Comparison of ENCODE assay signal across 1 cellular context in the genomic region with DNA sequence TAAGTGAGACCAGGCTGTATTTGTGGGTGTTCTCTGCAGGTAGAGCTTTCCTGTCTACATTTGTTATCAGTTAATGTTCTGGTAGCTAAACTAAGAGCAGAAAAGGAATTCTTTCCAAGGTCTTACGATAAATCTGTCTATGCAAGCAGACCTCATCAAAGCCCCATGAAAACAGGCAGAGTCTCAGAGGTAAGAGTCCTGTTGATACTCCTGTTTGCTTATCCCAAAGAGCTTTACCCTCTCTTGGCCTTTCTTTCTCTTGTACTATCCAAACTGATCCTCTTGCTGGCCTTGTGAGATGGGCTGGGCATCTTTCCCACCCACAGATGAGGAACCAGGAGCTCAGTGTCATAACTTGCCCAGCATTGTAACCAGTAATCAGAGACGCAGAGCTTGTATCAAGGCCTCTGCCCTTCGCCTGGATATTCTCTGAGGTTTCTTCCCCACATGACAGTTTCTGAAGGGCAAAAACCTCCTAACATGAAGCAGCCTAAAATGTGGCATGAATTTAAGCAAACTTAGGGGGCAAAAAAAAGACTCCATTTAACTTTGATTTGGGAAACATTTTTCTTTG.
TF ChIP-seq lines count a peak whose summit lies in the region.

No MANE protein-coding gene starts in this region.

TF ChIP-seq in GM12878, 131 proteins besides CTCF, POLR2A, EP300 and RAD21 (continued from another document):
- TF ChIP-seq RUNX3 (IDR thresholded peaks at IDR 0.05; ENCODE audit: low read length) (no peak), POLR2AphosphoS2 (IDR thresholded peaks at IDR 0.05; ENCODE audit: low read depth, low read length) (no peak), SREBF2 (IDR thresholded peaks at IDR 0.05; ENCODE audit: low read length) (no peak), CBX5 (IDR thresholded peaks at IDR 0.05; ENCODE audit: low read depth) (no peak), TCF3 (IDR thresholded peaks at IDR 0.05; ENCODE audit: borderline replicate concordance, insufficient read depth, low read depth, low read length) (no peak), NR2C1 (IDR thresholded peaks at IDR 0.05) (no peak), KDM1A (IDR thresholded peaks at IDR 0.05; ENCODE audit: borderline replicate concordance) (no peak), EGR1 (IDR thresholded peaks at IDR 0.05; ENCODE audit: borderline replicate concordance in 1 of 2, low read depth in 2 of 2, low read length in 2 of 2) (no peak), CBFB (IDR thresholded peaks at IDR 0.05; ENCODE audit: low read depth) (no peak), IKZF1 (conservative IDR thresholded peaks at IDR 0.05) (no peak)
